Comparison of ENCODE assay signal across 1 cellular context in genomic region chr5:119070828-119071572, GRCh38.
TF ChIP-seq lines count a peak whose summit lies in the region.

Gene DMXL1 (plus strand): TSS chr5:119071087. CDS start chr5:119071570, 483 bp downstream.

TF ChIP-seq in HEK293, 187 proteins besides CTCF, POLR2A, EP300 and RAD21 (continued from another document and continues in another):
- TF ChIP-seq ZBTB11 (tag by site-specific recombination; conservative IDR thresholded peaks at IDR 0.05; ENCODE audit: low read depth) (0 out of 2 replicates have a peak, but pooled peaks have one; percentile 21), ZNF23 (tag by site-specific recombination; IDR thresholded peaks at IDR 0.05; ENCODE audit: borderline replicate concordance) (no peak), ZBTB7A (tag by site-specific recombination; IDR thresholded peaks at IDR 0.05; ENCODE audit: low read depth) (no peak), ZNF175 (tag by site-specific recombination; IDR thresholded peaks at IDR 0.05) (no peak), MYNN (tag by site-specific recombination; IDR thresholded peaks at IDR 0.05; ENCODE audit: borderline replicate concordance) (no peak), EGR2 (tag by site-specific recombination; IDR thresholded peaks at IDR 0.05; ENCODE audit: low read depth) (peak; percentile 73), ZNF24 (tag by site-specific recombination; IDR thresholded peaks at IDR 0.05) (0 out of 2 replicates have a peak, but pooled peaks have one; percentile 42), ZFHX2 (tag by site-specific recombination; conservative IDR thresholded peaks at IDR 0.05) (peak; percentile 84), MEIS1 (CRISPR knock-in tag; IDR thresholded peaks at IDR 0.05; ENCODE audit: borderline replicate concordance) (no peak), GLI4 (tag by site-specific recombination; IDR thresholded peaks at IDR 0.05) (no peak), ZNF311 (tag by site-specific recombination; IDR thresholded peaks at IDR 0.05; ENCODE audit: borderline replicate concordance) (no peak), ZNF362 (tag by site-specific recombination; IDR thresholded peaks at IDR 0.05) (peak; percentile 99), GLIS1 (tag by site-specific recombination; IDR thresholded peaks at IDR 0.05) (peak; percentile 57; the same call in 1 of the 2 replicates), ZNF404 (tag by site-specific recombination; IDR thresholded peaks at IDR 0.05) (no peak), ZBTB21 (tag by site-specific recombination; IDR thresholded peaks at IDR 0.05) (no peak), ZNF639 (tag by site-specific recombination; IDR thresholded peaks at IDR 0.05) (no peak), ZBTB48 (tag by site-specific recombination; IDR thresholded peaks at IDR 0.05) (peak; percentile 74), ZNF670 (tag by site-specific recombination; IDR thresholded peaks at IDR 0.05; ENCODE audit: low read depth) (no peak), ZNF19 (tag by site-specific recombination; IDR thresholded peaks at IDR 0.05; ENCODE audit: low read depth) (no peak), ZNF133 (tag by site-specific recombination; IDR thresholded peaks at IDR 0.05) (no peak), ZNF202 (tag by site-specific recombination; IDR thresholded peaks at IDR 0.05; ENCODE audit: borderline replicate concordance) (no peak), ZNF223 (tag by site-specific recombination; IDR thresholded peaks at IDR 0.05) (no peak), ZNF423 (tag by site-specific recombination; IDR thresholded peaks at IDR 0.05) (no peak), ZNF157 (tag by site-specific recombination; IDR thresholded peaks at IDR 0.05) (no peak), ZNF366 (tag by site-specific recombination; conservative IDR thresholded peaks at IDR 0.05) (peak; percentile 56), ZNF248 (tag by site-specific recombination; IDR thresholded peaks at IDR 0.05) (no peak), ZNF548 (tag by site-specific recombination; IDR thresholded peaks at IDR 0.05) (no peak), ZFP41 (tag by site-specific recombination; IDR thresholded peaks at IDR 0.05; ENCODE audit: borderline replicate concordance) (no peak), ZNF558 (tag by site-specific recombination; IDR thresholded peaks at IDR 0.05) (no peak), ZNF701 (tag by site-specific recombination; IDR thresholded peaks at IDR 0.05) (no peak), TRIM28 (IDR thresholded peaks at IDR 0.05; ENCODE audit: borderline replicate concordance, low read length) (no peak), ZNF561 (tag by site-specific recombination; IDR thresholded peaks at IDR 0.05; ENCODE audit: borderline replicate concordance) (peak; percentile 74; the same call in 1 of the 2 replicates), ZIC2 (tag by site-specific recombination; IDR thresholded peaks at IDR 0.05) (peak; percentile 40), KLF17 (tag by site-specific recombination; IDR thresholded peaks at IDR 0.05) (peak; percentile 78), ZBTB6 (tag by site-specific recombination; IDR thresholded peaks at IDR 0.05) (peak; percentile 72; the same call in 1 of the 2 replicates), KLF8 (tag by site-specific recombination; IDR thresholded peaks at IDR 0.05) (peak; percentile 95), PRDM4 (tag by site-specific recombination; IDR thresholded peaks at IDR 0.05) (no peak), PBX3 (CRISPR knock-in tag; IDR thresholded peaks at IDR 0.05) (no peak), BCL11A (tag by site-specific recombination; IDR thresholded peaks at IDR 0.05; ENCODE audit: low read depth) (0 out of 2 replicates have a peak, but pooled peaks have one; percentile 56), ZNF510 (tag by site-specific recombination; IDR thresholded peaks at IDR 0.05; ENCODE audit: insufficient replicate concordance) (no peak), ZNF776 (tag by site-specific recombination; IDR thresholded peaks at IDR 0.05; ENCODE audit: borderline replicate concordance) (no peak), ZNF777 (tag by site-specific recombination; IDR thresholded peaks at IDR 0.05; ENCODE audit: borderline replicate concordance) (no peak), OSR2 (tag by site-specific recombination; IDR thresholded peaks at IDR 0.05) (peak; percentile 90), WT1 (tag by site-specific recombination; IDR thresholded peaks at IDR 0.05) (peak; percentile 49; the same call in 1 of the 2 replicates), ZNF394 (tag by site-specific recombination; IDR thresholded peaks at IDR 0.05; ENCODE audit: borderline replicate concordance) (no peak), ZNF792 (tag by site-specific recombination; IDR thresholded peaks at IDR 0.05) (no peak), SCRT2 (tag by site-specific recombination; IDR thresholded peaks at IDR 0.05) (peak; percentile 82), ZNF785 (tag by site-specific recombination; IDR thresholded peaks at IDR 0.05) (no peak), ZNF391 (tag by site-specific recombination; IDR thresholded peaks at IDR 0.05; ENCODE audit: borderline replicate concordance, low read depth) (0 out of 2 replicates have a peak, but pooled peaks have one; percentile 66), ZNF214 (tag by site-specific recombination; IDR thresholded peaks at IDR 0.05; ENCODE audit: borderline replicate concordance) (no peak), PRDM1 (tag by site-specific recombination; IDR thresholded peaks at IDR 0.05) (peak; percentile 60), GLI2 (tag by site-specific recombination; IDR thresholded peaks at IDR 0.05; ENCODE audit: borderline replicate concordance, low read depth) (no peak), ZNF280C (tag by site-specific recombination; IDR thresholded peaks at IDR 0.05) (no peak), ZBTB49 (tag by site-specific recombination; IDR thresholded peaks at IDR 0.05; ENCODE audit: low read depth) (no peak)
